1 cellular context compared by ENCODE assay signal in genomic region chr1:45596765-45597164, GRCh38. TPM values are rescaled to one million over a fixed set of nuclear protein-coding genes. Genes with fewer than 3 reads are reported as not detected.
"Had no signal": no experiment of that assay in that cellular context is flagged by ENCODE, and none has a peak within 500 bp of the region (broad histone marks: within the 10 kb centered on the region; RNA-seq: fewer than 3 reads in every experiment).

No MANE protein-coding gene starts in this region.

RNA-seq across cellular contexts. Expression of gene CCDC17, which starts 27.1 kb away (rescaled TPM):
- total RNA-seq: epithelial cell of proximal tubule had no signal
